In genomic region chr1:156910309-156910782, GRCh38 we compare ENCODE assay signal across 8 cellular contexts. TPM values are rescaled to one million over a fixed set of nuclear protein-coding genes. Genes with fewer than 3 reads are reported as not detected.
DNase-seq lines count a peak whose midpoint lies in the region; ATAC-seq and TF ChIP-seq lines count a peak whose summit lies in the region.

No MANE protein-coding gene starts in this region.

- H3K36me3 ChIP-seq in tibial artery, result peaks cover 69 to 88% (median 84%) of the 10 kb centered on the region in 3 donors

- DNase-seq in AG20443 (ENCODE audit: low spot score) (peak; percentile 59), GM20000 (ENCODE audit: low spot score) (peak; percentile 87), T-helper 22 cell (ENCODE audit: low read depth) (peak; percentile 8), MCF 10A (ENCODE audit: unreplicated experiment) (peak; percentile 47), lung microvascular endothelial cell (ENCODE audit: low read depth in 2 of 2) (peak; percentile 33 to 63), tibial artery (no peak)

- peaks cover 0 to 4% (median 2%) of the 10 kb centered on the region in 4 donors for H3K4me1 ChIP-seq in tibial artery

- peaks cover 13% of the 10 kb centered on the region for H3K27me3 Mint-ChIP-seq in MCF 10A (ENCODE audit: insufficient read depth, unreplicated experiment)

- POLR2A ChIA-PET in MCF 10A (lab: Yijun Ruan, JAX), result interaction anchor here (0.8 to 1.0 kb wide), 2 partner anchors 18 to 20 kb away, joined by 3 to 4 read pairs; no protein-coding TSS in a partner anchor

- intact Hi-C loops in MCF 10A (cut with micrococcal nuclease), result loop anchor here (10.0 kb wide), 1 partner anchor 244 kb away; no protein-coding TSS in a partner anchor
- intact Hi-C loops in tibial artery (cut with DNase I; ENCODE audit: low total_unique reads), result no loop called here

- no peak overlapping the region for H3K27ac ChIP-seq in tibial artery

- H3K4me1 Mint-ChIP-seq in MCF 10A (ENCODE audit: insufficient read depth, unreplicated experiment), result peaks cover 19% of the 10 kb centered on the region

- H3K27me3 ChIP-seq in tibial artery, result no peaks in the 10 kb centered on the region

- no peak overlapping the region for H3K4me3 Mint-ChIP-seq in MCF 10A (ENCODE audit: unreplicated experiment)

- H3K4me3 ChIP-seq in tibial artery, result no peak overlapping the region

- CTCF ChIA-PET in MCF 10A (lab: Yijun Ruan, JAX), result interaction anchor here (0.6 to 3.5 kb wide), 15 partner anchors 9 to 284 kb away, joined by 3 to 34 read pairs (median 5); partner anchors contain the start of gene PEAR1

- no peaks in the 10 kb centered on the region for H3K9me3 Mint-ChIP-seq in MCF 10A (ENCODE audit: unreplicated experiment)

- no peak overlapping the region for H3K27ac Mint-ChIP-seq in MCF 10A (ENCODE audit: low read depth, unreplicated experiment)

- no peak for ATAC-seq in HG02678 (IDR thresholded peaks at IDR 0.05; ENCODE audit: unreplicated experiment)
- no peak for ATAC-seq in GM19467 (IDR thresholded peaks at IDR 0.05; ENCODE audit: unreplicated experiment)

- TF ChIP-seq CTCF in GM20000 (IDR thresholded peaks at IDR 0.05; ENCODE audit: extremely low read depth, missing control alignments) (peak; percentile 82), MCF 10A (IDR thresholded peaks at IDR 0.05; ENCODE audit: unreplicated experiment) (peak; percentile 99), tibial artery (IDR thresholded peaks at IDR 0.05) (peak; percentile 53 to 79)

- no peaks in the 10 kb centered on the region for H3K36me3 Mint-ChIP-seq in MCF 10A (ENCODE audit: insufficient read depth, unreplicated experiment)

- no TSS peak for BruUV-seq in MCF 10A (replicated peaks; lab: Mats Ljungman, UMichigan)

- no peaks in the 10 kb centered on the region for H3K9me3 ChIP-seq in tibial artery

RNA-seq across cellular contexts. Expression of gene LRRC71, which starts 10.1 kb away (rescaled TPM):
- total RNA-seq in MCF 10A (2022), result not detected in 2 replicates
- under 0.01 TPM in 2 replicates for total RNA-seq in lung microvascular endothelial cell

RNA-seq across cellular contexts. Expression of gene PEAR1, which starts 16.8 kb away (rescaled TPM):
- total RNA-seq in MCF 10A (2022) (6.5 and 8.8 TPM in 2 replicates), lung microvascular endothelial cell (10.2 and 16.3 TPM in 2 replicates)

RNA-seq across cellular contexts. Expression of gene NTRK1, which starts 49.7 kb away (rescaled TPM):
- total RNA-seq in MCF 10A (2022) (0.15 and 0.33 TPM in 2 replicates), lung microvascular endothelial cell (not detected in 2 replicates)

RNA-seq across cellular contexts. Expression of gene INSRR, which starts 51.4 kb away (rescaled TPM):
- not detected in 2 replicates for total RNA-seq in MCF 10A (2022)
- total RNA-seq in lung microvascular endothelial cell, result not detected in 2 replicates

Comparison
In these comparisons a context has a peak if more than half of its experiments do, and no peak if none do; other contexts are left out.
1. DNase-seq: peak in AG20443 (single experiment), GM20000 (single experiment), T-helper 22 cell (single experiment), MCF 10A (single experiment) and lung microvascular endothelial cell (2 of 2); none in tibial artery (0 of 2).
2. Peak in every context shown above with its lines, with median percentiles within 50 percentile points of each other: CTCF ChIP-seq.